ENCODE assay signal across 29 cellular contexts in the genomic region with DNA sequence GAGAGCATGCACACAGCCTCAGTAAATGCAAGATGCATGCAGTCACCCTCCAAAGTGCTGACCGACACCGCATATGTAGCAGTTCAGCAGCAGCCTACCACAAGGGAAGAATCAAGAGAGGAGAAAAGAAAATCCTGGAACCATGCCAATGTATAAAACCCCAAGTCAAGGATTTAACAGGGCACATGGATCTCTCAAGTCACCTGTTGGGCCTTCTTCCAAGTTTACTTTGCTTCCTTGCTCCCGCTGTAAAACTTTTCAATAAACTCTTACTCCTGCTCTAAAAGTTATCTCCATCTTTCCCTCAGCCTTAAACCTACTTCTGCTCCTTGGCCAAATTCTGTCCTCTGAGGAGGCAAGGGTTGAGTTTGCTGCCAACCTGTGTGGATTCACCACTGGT.
"Had no signal": no experiment of that assay in that cellular context is flagged by ENCODE, and none has a peak within 500 bp of the region (broad histone marks: within the 10 kb centered on the region; RNA-seq: fewer than 3 reads in every experiment).

No MANE protein-coding gene starts in this region.

- DNase-seq: colonic mucosa; cortex of kidney; dermis blood vessel endothelial cell; dorsolateral prefrontal cortex; effector CD4-positive, alpha-beta T cell; effector CD8-positive, alpha-beta T cell; effector memory CD4-positive, alpha-beta T cell; effector memory CD8-positive, alpha-beta T cell; endodermal cell; erythroblast; esophagus squamous epithelium; foreskin fibroblast; foreskin keratinocyte; foreskin melanocyte; gastrocnemius medialis; glutamatergic neuron; head of caudate nucleus; heart left ventricle; heart right ventricle had no signal

- H3K27me3 Mint-ChIP-seq: dendritic cell treated with granulocyte-macrophage colony-stimulating factor and Interleukin-4, amounts not matched to agents 40 ng/mL and 50 ng/mL, for 4 days; effector memory CD8-positive, alpha-beta T cell had no signal

- H3K36me3 ChIP-seq: colonic mucosa, esophagus muscularis mucosa, esophagus squamous epithelium, gastrocnemius medialis, gastroesophageal sphincter, heart left ventricle, heart right ventricle had no signal

- H3K4me3 Mint-ChIP-seq: dendritic cell treated with granulocyte-macrophage colony-stimulating factor and Interleukin-4, amounts not matched to agents 40 ng/mL and 50 ng/mL, for 4 days; effector memory CD8-positive, alpha-beta T cell; endodermal cell had no signal

- H3K27ac ChIP-seq: colonic mucosa, coronary artery, dorsolateral prefrontal cortex, epithelial cell of prostate, esophagus muscularis mucosa, esophagus squamous epithelium, foreskin keratinocyte, gastrocnemius medialis, gastroesophageal sphincter, heart left ventricle, heart right ventricle had no signal

- H3K4me3 ChIP-seq: colonic mucosa, coronary artery, dorsolateral prefrontal cortex, esophagus muscularis mucosa, esophagus squamous epithelium, gastrocnemius medialis, gastroesophageal sphincter, heart left ventricle, heart right ventricle had no signal

- FAIRE-seq: colon, endometrium, endothelial cell of umbilical vein, frontal cortex had no signal

- H3K4me1 Mint-ChIP-seq: endodermal cell had no signal

- H3K27ac Mint-ChIP-seq: dendritic cell treated with granulocyte-macrophage colony-stimulating factor and Interleukin-4, amounts not matched to agents 40 ng/mL and 50 ng/mL, for 4 days; effector memory CD8-positive, alpha-beta T cell; endodermal cell had no signal

- ATAC-seq: effector memory CD8-positive, alpha-beta T cell; esophagus mucosa; foreskin keratinocyte; gastrocnemius medialis; gastroesophageal sphincter; heart left ventricle; heart right ventricle had no signal

- H3K27me3 ChIP-seq: colonic mucosa, esophagus muscularis mucosa, esophagus squamous epithelium, foreskin keratinocyte, gastrocnemius medialis, gastroesophageal sphincter, heart left ventricle, heart right ventricle had no signal

- H3K9me3 Mint-ChIP-seq: dendritic cell treated with granulocyte-macrophage colony-stimulating factor and Interleukin-4, amounts not matched to agents 40 ng/mL and 50 ng/mL, for 4 days; endodermal cell had no signal

- H3K9me3 ChIP-seq: colonic mucosa, esophagus muscularis mucosa, esophagus squamous epithelium, gastrocnemius medialis, gastroesophageal sphincter had no signal

- H3K4me1 ChIP-seq: colonic mucosa, esophagus muscularis mucosa, esophagus squamous epithelium, foreskin keratinocyte, gastrocnemius medialis, gastroesophageal sphincter, heart left ventricle, heart right ventricle had no signal
